8 cellular contexts compared by ENCODE assay signal in the genomic region with DNA sequence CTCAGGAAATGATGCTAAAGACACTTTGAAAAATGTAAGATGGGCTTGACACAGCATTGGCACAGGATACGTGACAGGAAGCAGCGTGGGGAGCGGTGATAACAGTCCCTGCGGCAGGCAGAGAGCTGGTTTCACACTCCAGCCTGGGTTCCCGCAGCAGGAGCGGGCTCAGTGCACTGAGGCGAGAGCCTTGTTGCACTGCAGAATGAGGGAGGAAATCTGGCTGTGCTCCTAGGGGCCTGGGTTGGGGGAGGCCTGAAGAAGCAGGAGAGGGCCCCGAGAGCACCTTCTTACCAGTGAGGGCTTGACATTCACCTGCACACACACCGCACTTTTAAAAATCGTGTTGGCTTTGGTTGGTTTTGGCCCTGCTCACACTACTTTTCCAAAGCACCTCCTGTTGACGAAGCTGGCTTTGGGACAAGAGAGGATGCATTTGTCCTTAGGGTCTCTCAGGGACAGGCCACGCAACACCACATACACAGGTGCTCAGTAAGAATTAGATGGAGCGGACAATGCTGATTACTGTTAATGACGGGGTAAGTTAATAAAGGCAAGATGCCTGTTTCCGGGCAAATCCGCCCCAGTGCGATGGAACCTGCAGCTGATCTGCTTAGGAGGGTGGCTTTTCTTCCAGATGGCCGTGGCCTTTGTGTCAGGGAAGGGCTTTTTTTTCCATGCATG. TPM values are rescaled to one million over a fixed set of nuclear protein-coding genes. Genes with fewer than 3 reads are reported as not detected.
DNase-seq lines count a peak whose midpoint lies in the region; ATAC-seq, FAIRE-seq and TF ChIP-seq lines count a peak whose summit lies in the region.

No MANE protein-coding gene starts in this region.

- no peak overlapping the region for H3K4ac ChIP-seq in H1 (replicated peaks; ENCODE audit: insufficient read length, low read depth, low read length)

- H2BK20ac ChIP-seq in H1 (ENCODE audit: low read length), result no peak overlapping the region

- H2BK5ac ChIP-seq in H1 (ENCODE audit: low read depth, low read length), result no peak overlapping the region

- H3K36me3 Mint-ChIP-seq in activated CD4-positive, alpha-beta T cell treated with anti-CD3 and anti-CD28 coated beads for 36 hours (ENCODE audit: low read depth), result no peaks in the 10 kb centered on the region

- H3K79me1 ChIP-seq in H1 (ENCODE audit: low read depth, low read length), result no peaks in the 10 kb centered on the region

- no peaks in the 10 kb centered on the region for H3K23me2 ChIP-seq in H1 (ENCODE audit: low read depth, low read length)

- no peak overlapping the region for H2AK5ac ChIP-seq in H1 (ENCODE audit: low read depth, low read length)

- DNase-seq in DND-41 (peak; percentile 84), H1 (ENCODE audit: low read depth in 1 of 2, low spot score in 2 of 2) (no peak), DMS114 treated with DMSO at 0.1 percent for 48 hours (lab: John Stamatoyannopoulos, UW; ENCODE audit: unreplicated experiment) (no peak), ureter (ENCODE audit: low spot score) (no peak)
- peak; percentile 80 for DNase-seq in activated CD4-positive, alpha-beta T cell treated with anti-CD3 and anti-CD28 coated beads for 36 hours
- DNase-seq in stimulated activated CD4-positive, alpha-beta T cell treated with anti-CD3 and anti-CD28 coated beads, Interleukin-15, amount 100 ng/mL, for 1 hour (ENCODE audit: low read depth in 1 of 2, low spot score in 1 of 2), result peak; percentile 10 to 22

- H3K9ac ChIP-seq in DND-41 (ENCODE audit: low read depth, low read length) (peak overlapping the region; percentile 41), H1 (replicated peaks in 1 of 4; ENCODE audit: extremely low read depth in 1 of 4, low read depth in 3 of 4, low read length in 3 of 4) (no peak overlapping the region)

- TF ChIP-seq EP300 in H1 (IDR thresholded peaks at IDR 0.05; ENCODE audit: borderline replicate concordance in 1 of 2, low read depth in 2 of 2, low read length in 2 of 2), result no peak

- H2BK120ac ChIP-seq in H1 (replicated peaks; ENCODE audit: low read depth, low read length), result no peak overlapping the region

- H3K56ac ChIP-seq in H1 (replicated peaks; ENCODE audit: insufficient read length, low read depth, low read length), result no peak overlapping the region

- TF ChIP-seq CTCF in DND-41 (IDR thresholded peaks at IDR 0.05; ENCODE audit: borderline replicate concordance, extremely low read depth, low read length, poor library complexity, severe bottlenecking) (no peak), H1 (IDR thresholded peaks at IDR 0.05; ENCODE audit: control extremely low read depth in 1 of 3, insufficient read depth in 1 of 3, low read depth in 1 of 3, low read length in 3 of 3) (no peak)

- H3K27ac Mint-ChIP-seq in activated CD4-positive, alpha-beta T cell treated with anti-CD3 and anti-CD28 coated beads for 36 hours, result peak overlapping the region; percentile 86

- H3K27me3 ChIP-seq in DND-41 (ENCODE audit: insufficient read depth, low read length, poor library complexity) (no peaks in the 10 kb centered on the region), H1 (replicated peaks in 1 of 4; ENCODE audit: control insufficient read depth in 3 of 4, extremely low read depth in 1 of 4, insufficient read depth in 3 of 4, low read length in 3 of 4) (no peaks in the 10 kb centered on the region)

- H4K8ac ChIP-seq in H1 (ENCODE audit: extremely low read depth, insufficient read depth, low read length), result no peak overlapping the region

- peak overlapping the region in 1 of 2 experiments; percentile 30; a peak in 2 of 4 replicates for H3K4me3 ChIP-seq in DND-41 (ENCODE audit: low read depth in 1 of 2, low read length in 2 of 2)
- H3K4me3 ChIP-seq in H1 (ENCODE audit: extremely low read depth in 1 of 4, insufficient read depth in 2 of 4, low read depth in 3 of 4, low read length in 4 of 4), result no peak overlapping the region

- H3K9me3 Mint-ChIP-seq in activated CD4-positive, alpha-beta T cell treated with anti-CD3 and anti-CD28 coated beads for 36 hours (ENCODE audit: low read depth), result no peaks in the 10 kb centered on the region

- no peak for FAIRE-seq in H1 (lab: Jason Lieb, UNC)

- no peaks in the 10 kb centered on the region for H3K36me3 ChIP-seq in DND-41 (ENCODE audit: insufficient read depth, low read length)
- H3K36me3 ChIP-seq in H1 (ENCODE audit: control insufficient read depth in 2 of 4, insufficient read depth in 4 of 4, low read length in 3 of 4), result no peaks in the 10 kb centered on the region

- POLR2A ChIA-PET in activated CD4-positive, alpha-beta T cell treated with anti-CD3 and anti-CD28 coated beads for 36 hours (lab: Charles Lee), result interaction anchor here (0.6 kb wide), 1 partner anchor 240 kb away, joined by 8 read pairs; no protein-coding TSS in a partner anchor
- POLR2A ChIA-PET in H1 (lab: Charles Lee; ENCODE audit: partially characterized antibody), result interaction anchor here (0.6 kb wide), 1 partner anchor 1521 kb away, joined by 6 read pairs; no protein-coding TSS in a partner anchor

- H4K5ac ChIP-seq in H1 (ENCODE audit: insufficient read length, low read depth, low read length), result no peak overlapping the region

- no peak overlapping the region for H2BK12ac ChIP-seq in H1 (ENCODE audit: low read depth, low read length)

- no peak for TF ChIP-seq RAD21 in H1 (IDR thresholded peaks at IDR 0.05 in 1 of 2, conservative IDR thresholded peaks at IDR 0.05 in 1 of 2; ENCODE audit: low read depth in 2 of 2, low read length in 2 of 2)

- peaks cover 18% of the 10 kb centered on the region for H3K4me1 Mint-ChIP-seq in activated CD4-positive, alpha-beta T cell treated with anti-CD3 and anti-CD28 coated beads for 36 hours

- CTCF ChIA-PET in activated CD4-positive, alpha-beta T cell treated with anti-CD3 and anti-CD28 coated beads for 36 hours (lab: Charles Lee), result interaction anchor here (0.6 to 4.1 kb wide), 6 partner anchors 14 to 295 kb away, joined by 3 to 18 read pairs (median 4); no protein-coding TSS in a partner anchor
- CTCF ChIA-PET in H1 (lab: Charles Lee; ENCODE audit: partially characterized antibody), result interaction anchor here (0.5 to 2.2 kb wide), 8 partner anchors 11 to 265 kb away, joined by 3 to 8 read pairs (median 4); no protein-coding TSS in a partner anchor

- peaks cover 34% of the 10 kb centered on the region for H3K4me1 ChIP-seq in DND-41 (ENCODE audit: insufficient read depth, low read length)
- peaks cover 0 to 3% (median 0%) of the 10 kb centered on the region in 4 experiments; a peak in 1 of 7 replicates for H3K4me1 ChIP-seq in H1 (replicated peaks in 1 of 4; ENCODE audit: control insufficient read depth in 3 of 4, insufficient read depth in 4 of 4, low read length in 3 of 4)

- H4K20me1 ChIP-seq in DND-41 (ENCODE audit: insufficient read depth, low read length) (no peaks in the 10 kb centered on the region), H1 (replicated peaks in 1 of 2; ENCODE audit: control insufficient read depth in 1 of 2, insufficient read depth in 2 of 2, low read length in 2 of 2) (no peaks in the 10 kb centered on the region)

- intact Hi-C loops in activated CD4-positive, alpha-beta T cell treated with anti-CD3 and anti-CD28 coated beads for 36 hours (cut with DNase I, micrococcal nuclease), result no loop called here

- H3K9me3 ChIP-seq in DND-41 (ENCODE audit: insufficient read depth, low read length, severe bottlenecking), result no peaks in the 10 kb centered on the region
- no peaks in the 10 kb centered on the region for H3K9me3 ChIP-seq in H1 (ENCODE audit: insufficient read depth in 2 of 2, low read depth in 1 of 2, low read length in 1 of 2)

- ATAC-seq in DND-41 (ENCODE audit: insufficient read depth, low read depth) (peak; percentile 100), GM21526 (IDR thresholded peaks at IDR 0.05; ENCODE audit: low FRiP score, unreplicated experiment) (no peak), HG03520 (IDR thresholded peaks at IDR 0.05; ENCODE audit: unreplicated experiment) (no peak)
- peak; percentile 98 for ATAC-seq in activated CD4-positive, alpha-beta T cell treated with anti-CD3 and anti-CD28 coated beads for 36 hours

- H3K27ac ChIP-seq in DND-41 (ENCODE audit: low read length) (peak overlapping the region; percentile 78), H1 (ENCODE audit: low read depth, low read length) (no peak overlapping the region)

- no peaks in the 10 kb centered on the region for H3K79me2 ChIP-seq in DND-41 (ENCODE audit: insufficient read depth, low read length)
- no peaks in the 10 kb centered on the region for H3K79me2 ChIP-seq in H1 (ENCODE audit: control insufficient read depth in 1 of 2, insufficient read depth in 2 of 2, low read length in 2 of 2)

- peaks cover 3% of the 10 kb centered on the region for H3K27me3 Mint-ChIP-seq in activated CD4-positive, alpha-beta T cell treated with anti-CD3 and anti-CD28 coated beads for 36 hours

- peak overlapping the region; percentile 70 for H2AFZ ChIP-seq in DND-41 (ENCODE audit: low read depth, low read length)
- H2AFZ ChIP-seq in H1 (ENCODE audit: low read length), result no peak overlapping the region

- 0 out of 2 replicates have a peak overlapping the region, but pooled peaks have one; percentile 53 for H2BK15ac ChIP-seq in H1 (ENCODE audit: low read length)

- no peak overlapping the region for H3K14ac ChIP-seq in H1 (ENCODE audit: insufficient read length)

- H3K4me2 ChIP-seq in DND-41 (ENCODE audit: insufficient read depth, low read length), result peak overlapping the region; percentile 56
- no peak overlapping the region for H3K4me2 ChIP-seq in H1 (ENCODE audit: insufficient read depth in 1 of 2, low read depth in 2 of 2, low read length in 2 of 2)

- no peak overlapping the region for H3K23ac ChIP-seq in H1 (ENCODE audit: insufficient read length)

- peak overlapping the region; percentile 71; the same call in 1 of the 2 replicates for H3K18ac ChIP-seq in H1 (ENCODE audit: extremely low read depth, low read length)

- TF ChIP-seq POLR2A in H1 (IDR thresholded peaks at IDR 0.05; ENCODE audit: control extremely low read depth in 1 of 2, low read depth in 2 of 2, low read length in 2 of 2), result no peak

- WGBS in H1 (ENCODE audit: extremely low coverage in 1 of 2, insufficient coverage in 1 of 2, insufficient read length in 1 of 2, insufficient replicate concordance in 2 of 2, low coverage in 1 of 2, low lambda C conversion rate in 2 of 2, missing lambda C conversion rate in 1 of 2), 2 experiments, result 92% methylated on average over 18 of the region's 18 CpGs; no CpG with 5 or more reads in 1 of the 2 experiments

- no peak overlapping the region for H4K91ac ChIP-seq in H1 (replicated peaks; ENCODE audit: insufficient read length, low read length)

- peak overlapping the region; percentile 45 for H3K4me3 Mint-ChIP-seq in activated CD4-positive, alpha-beta T cell treated with anti-CD3 and anti-CD28 coated beads for 36 hours

RNA-seq across cellular contexts. Expression of a gene that starts 49.4 kb away (rescaled TPM):
- 1 to 10 TPM; 3.9 to 5.2 TPM for total RNA-seq in activated CD4-positive, alpha-beta T cell treated with anti-CD3 and anti-CD28 coated beads for 36 hours
- 4.3 and 4.4 TPM in 2 replicates for total RNA-seq in H1 (2021; fragmentation: NEBNext Ultra II Directional; extraction: Animal tissue kit (Norgen Biotek cat#: 25700))
- polyA plus RNA-seq in H1 (2011; rRNA removed), result 1.6 and 1.7 TPM in 2 replicates
- polyA plus RNA-seq in H1 (2011; cell fraction: cytosol; rRNA removed), result 2.8 TPM
- 3.8 TPM for polyA plus RNA-seq in H1 (2011; cell fraction: nucleus; rRNA removed)
- polyA plus RNA-seq in H1 (2012, experiment 1 of 2), result 1.9 to 4.6 TPM (median 2.5 TPM) in 4 replicates
- 0.87 TPM for polyA plus RNA-seq in H1 (2012, experiment 2 of 2)
- 3.4 TPM for polyA plus RNA-seq in H1 (2013, experiment 1 of 2)
- polyA plus RNA-seq in H1 (2013, experiment 2 of 2), result 3.7 TPM
- 4.3 and 6.5 TPM in 2 replicates for polyA minus RNA-seq in H1 (2011; rRNA and poly(A)+ RNA removed)
- polyA minus RNA-seq in H1 (2011; cell fraction: cytosol; rRNA and poly(A)+ RNA removed), result 2.1 TPM
- 6.7 TPM for polyA minus RNA-seq in H1 (2011; cell fraction: nucleus; rRNA and poly(A)+ RNA removed)
- 10.9 TPM for total RNA-seq in ureter

Comparison
In these comparisons a context has a peak if more than half of its experiments do, and no peak if none do; other contexts are left out.
1. ATAC-seq: peak in DND-41 (single experiment) and activated CD4-positive, alpha-beta T cell treated with anti-CD3 and anti-CD28 coated beads for 36 hours (single experiment); none in GM21526 (single experiment) and HG03520 (single experiment).
2. DNase-seq: peak in DND-41 (single experiment), activated CD4-positive, alpha-beta T cell treated with anti-CD3 and anti-CD28 coated beads for 36 hours (single experiment) and stimulated activated CD4-positive, alpha-beta T cell treated with anti-CD3 and anti-CD28 coated beads, Interleukin-15, amount 100 ng/mL, for 1 hour (2 of 2); none in H1 (0 of 2), DMS114 treated with DMSO at 0.1 percent for 48 hours (single experiment) and ureter (single experiment).